Comparison of ENCODE assay signal across 33 cellular contexts in the genomic region with DNA sequence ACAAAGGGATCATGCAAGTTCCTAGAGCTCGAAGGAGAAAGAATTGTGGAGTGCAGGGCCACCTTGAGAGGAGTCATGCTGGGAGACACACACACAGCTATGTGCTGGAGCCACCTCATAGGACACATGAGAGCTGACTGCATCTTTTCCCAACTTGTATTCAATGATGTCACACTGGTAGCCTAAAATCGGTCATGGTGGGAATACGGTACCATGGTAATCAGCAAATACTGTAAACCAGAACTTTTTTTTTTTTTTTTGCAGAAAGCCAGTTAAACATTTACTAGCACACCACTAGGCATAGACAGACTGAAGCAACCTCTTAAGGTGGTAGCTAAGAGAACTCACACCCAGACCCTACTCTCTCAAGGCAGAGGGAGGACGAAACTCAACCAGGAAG.
"Had no signal": no experiment of that assay in that cellular context is flagged by ENCODE, and none has a peak within 500 bp of the region (broad histone marks: within the 10 kb centered on the region; RNA-seq: fewer than 3 reads in every experiment).

No MANE protein-coding gene starts in this region.

- H3K27ac ChIP-seq: ascending aorta, brain microvascular endothelial cell, coronary artery, dorsolateral prefrontal cortex, gastrocnemius medialis, heart left ventricle, WERI-Rb-1 had no signal

- H3K4me3 ChIP-seq: ascending aorta, coronary artery, dorsolateral prefrontal cortex, gastrocnemius medialis, heart left ventricle had no signal

- H3K4me1 Mint-ChIP-seq: endodermal cell had no signal

- H3K27ac Mint-ChIP-seq: activated B cell treated with CpG ODN at 0.5 μM for 24 hours; activated CD8-positive, alpha-beta T cell treated with anti-CD3 and anti-CD28 coated beads for 36 hours; activated naive CD4-positive, alpha-beta T cell treated with anti-CD3 and anti-CD28 coated beads, Interleukin-2, amount 10 ng/mL, durations not matched to agents 7 days and 5 days; activated naive CD4-positive, alpha-beta T cell treated with anti-CD3 and anti-CD28 coated beads, Interleukin-2, amount 50 U/mL, for 72 hours; activated naive CD8-positive, alpha-beta T cell treated with anti-CD3 and anti-CD28 coated beads, Interleukin-2, amount 10 ng/mL, durations not matched to agents 7 days and 5 days; activated T-helper 17 cell treated with anti-CD3 and anti-CD28 coated beads, Interleukin-2, amount 50 U/mL, for 72 hours; dendritic cell treated with granulocyte-macrophage colony-stimulating factor and Interleukin-4, amounts not matched to agents 40 ng/mL and 50 ng/mL, for 4 days; endodermal cell; T-helper 17 cell; T-helper 2 cell treated with Interferon-gamma antibody and Interleukin-4, amounts not matched to agents 5 μg/mL and 100 μg/mL, for 36 hours had no signal

- H3K27me3 ChIP-seq: ascending aorta, brain microvascular endothelial cell, dorsolateral prefrontal cortex, gastrocnemius medialis, heart left ventricle had no signal

- H3K4me1 ChIP-seq: ascending aorta, gastrocnemius medialis, heart left ventricle had no signal

- DNase-seq: activated B cell treated with CpG ODN at 0.5 μM for 24 hours; activated CD4-positive, alpha-beta T cell treated with anti-CD3 and anti-CD28 coated beads for 48 hours; activated CD4-positive, alpha-beta T cell treated with anti-CD3 and anti-CD28 coated beads, Interleukin-2, amount 50 U/mL, for 1 hour; activated CD4-positive, alpha-beta T cell treated with anti-CD3 and anti-CD28 coated beads, Interleukin-2, amount 50 U/mL, for 48 hours; activated CD8-positive, alpha-beta memory T cell treated with anti-CD3 and anti-CD28 coated beads for 24 hours; activated CD8-positive, alpha-beta T cell treated with anti-CD3 and anti-CD28 coated beads for 36 hours; activated effector memory CD4-positive, alpha-beta T cell treated with Interleukin-2 at 50 U/mL for 16 hours; activated naive CD4-positive, alpha-beta T cell; activated naive CD4-positive, alpha-beta T cell treated with anti-CD3 and anti-CD28 coated beads, Interleukin-2, amount 10 ng/mL, durations not matched to agents 7 days and 5 days; activated naive CD8-positive, alpha-beta T cell treated with anti-CD3 and anti-CD28 coated beads, Interleukin-2, amount 10 ng/mL, durations not matched to agents 7 days and 5 days; activated T-cell treated with anti-CD3 and anti-CD28 coated beads, Interleukin-2, amount 50 U/mL, for 4 hours; brain microvascular endothelial cell; dorsolateral prefrontal cortex; effector memory CD4-positive, alpha-beta T cell; endodermal cell; foreskin fibroblast; gastrocnemius medialis; glutamatergic neuron; heart left ventricle; T-helper 1 cell; T-helper 17 cell; T1000; WERI-Rb-1 had no signal

- H3K4me3 Mint-ChIP-seq: activated B cell treated with CpG ODN at 0.5 μM for 24 hours; activated CD8-positive, alpha-beta T cell treated with anti-CD3 and anti-CD28 coated beads for 36 hours; activated naive CD4-positive, alpha-beta T cell treated with anti-CD3 and anti-CD28 coated beads, Interleukin-2, amount 10 ng/mL, durations not matched to agents 7 days and 5 days; activated naive CD8-positive, alpha-beta T cell treated with anti-CD3 and anti-CD28 coated beads, Interleukin-2, amount 10 ng/mL, durations not matched to agents 7 days and 5 days; activated T-cell treated with anti-CD3 and anti-CD28 coated beads, Interleukin-2, amount 50 U/mL, for 4 hours; central memory CD8-positive, alpha-beta T cell; dendritic cell treated with granulocyte-macrophage colony-stimulating factor and Interleukin-4, amounts not matched to agents 40 ng/mL and 50 ng/mL, for 4 days; endodermal cell; T-helper 17 cell; T-helper 2 cell treated with Interferon-gamma antibody and Interleukin-4, amounts not matched to agents 5 μg/mL and 100 μg/mL, for 36 hours had no signal

- ATAC-seq: activated CD4-positive, CD25-positive, alpha-beta regulatory T cell treated with anti-CD3 and anti-CD28 coated beads, Interleukin-2, amount 50 U/mL, for 24 hours; activated CD8-positive, alpha-beta T cell treated with anti-CD3 and anti-CD28 coated beads for 36 hours; activated naive CD4-positive, alpha-beta T cell treated with anti-CD3 and anti-CD28 coated beads, Interleukin-2, amount 50 U/mL, for 72 hours; activated T-cell treated with anti-CD3 and anti-CD28 coated beads, Interleukin-2, amount 50 U/mL, for 4 hours; esophagus mucosa; gastrocnemius medialis; heart left ventricle; T-helper 17 cell had no signal

- H3K9me3 Mint-ChIP-seq: activated B cell treated with CpG ODN at 0.5 μM for 24 hours; activated CD8-positive, alpha-beta T cell treated with anti-CD3 and anti-CD28 coated beads for 36 hours; activated naive CD4-positive, alpha-beta T cell treated with anti-CD3 and anti-CD28 coated beads, Interleukin-2, amount 10 ng/mL, durations not matched to agents 7 days and 5 days; activated T-cell treated with anti-CD3 and anti-CD28 coated beads, Interleukin-2, amount 50 U/mL, for 4 hours; activated T-helper 17 cell treated with anti-CD3 and anti-CD28 coated beads, Interleukin-2, amount 50 U/mL, for 72 hours; central memory CD8-positive, alpha-beta T cell; dendritic cell treated with granulocyte-macrophage colony-stimulating factor and Interleukin-4, amounts not matched to agents 40 ng/mL and 50 ng/mL, for 4 days; endodermal cell; T-helper 2 cell treated with Interferon-gamma antibody and Interleukin-4, amounts not matched to agents 5 μg/mL and 100 μg/mL, for 36 hours had no signal

- FAIRE-seq: bronchial epithelial cell had no signal

- H3K36me3 Mint-ChIP-seq: activated naive CD4-positive, alpha-beta T cell treated with anti-CD3 and anti-CD28 coated beads, Interleukin-2, amount 10 ng/mL, durations not matched to agents 7 days and 5 days; activated naive CD4-positive, alpha-beta T cell treated with anti-CD3 and anti-CD28 coated beads, Interleukin-2, amount 50 U/mL, for 72 hours; activated naive CD8-positive, alpha-beta T cell treated with anti-CD3 and anti-CD28 coated beads, Interleukin-2, amount 10 ng/mL, durations not matched to agents 7 days and 5 days had no signal

- H3K27me3 Mint-ChIP-seq: activated B cell treated with CpG ODN at 0.5 μM for 24 hours; activated T-helper 17 cell treated with anti-CD3 and anti-CD28 coated beads, Interleukin-2, amount 50 U/mL, for 72 hours; T-helper 17 cell had no signal

- H3K9me3 ChIP-seq: ascending aorta, gastrocnemius medialis, heart left ventricle had no signal

- H3K36me3 ChIP-seq: ascending aorta, brain microvascular endothelial cell, gastrocnemius medialis, heart left ventricle, WERI-Rb-1 had no signal
